1 cellular context compared by ENCODE assay signal in genomic region chr11:69204246-69205124, GRCh38.
TF ChIP-seq lines count a peak whose summit lies in the region.

No MANE protein-coding gene starts in this region.

TF ChIP-seq in HepG2, 621 proteins besides CTCF, POLR2A, EP300 and RAD21:
- peak; percentile 34 for TF ChIP-seq ZNF687 (CRISPR knock-in tag; IDR thresholded peaks at IDR 0.05)
- no peak for TF ChIP-seq ZSCAN22 (CRISPR knock-in tag; IDR thresholded peaks at IDR 0.05)
- TF ChIP-seq PAXIP1 (CRISPR knock-in tag; conservative IDR thresholded peaks at IDR 0.05) = peak; percentile 39; the same call in 1 of the 2 replicates
- TF ChIP-seq TBX2 (CRISPR knock-in tag; IDR thresholded peaks at IDR 0.05; ENCODE audit: borderline replicate concordance) = 0 out of 2 replicates have a peak, but pooled peaks have one; percentile 25
- TF ChIP-seq ZNF281 (CRISPR knock-in tag; IDR thresholded peaks at IDR 0.05; ENCODE audit: borderline replicate concordance) = 0 out of 2 replicates have a peak, but pooled peaks have one; percentile 23
- no peak for TF ChIP-seq REXO4 (CRISPR knock-in tag; IDR thresholded peaks at IDR 0.05; ENCODE audit: borderline replicate concordance)
- TF ChIP-seq LCORL (IDR thresholded peaks at IDR 0.05) = no peak
- TF ChIP-seq LCORL (CRISPR knock-in tag; IDR thresholded peaks at IDR 0.05) = 0 out of 2 replicates have a peak, but pooled peaks have one; percentile 30
- TF ChIP-seq ZNF263 (CRISPR knock-in tag; IDR thresholded peaks at IDR 0.05) = peak; percentile 49; the same call in 1 of the 2 replicates
- 0 out of 2 replicates have a peak, but pooled peaks have one; percentile 14 for TF ChIP-seq GATAD2A (CRISPR knock-in tag; IDR thresholded peaks at IDR 0.05)
- TF ChIP-seq FOXK2 (IDR thresholded peaks at IDR 0.05) = no peak
- no peak for TF ChIP-seq NR2F6 (IDR thresholded peaks at IDR 0.05)
- TF ChIP-seq NR2F6 (CRISPR knock-in tag; IDR thresholded peaks at IDR 0.05) = 0 out of 2 replicates have a peak, but pooled peaks have one; percentile 16
- TF ChIP-seq, protein P1, sequence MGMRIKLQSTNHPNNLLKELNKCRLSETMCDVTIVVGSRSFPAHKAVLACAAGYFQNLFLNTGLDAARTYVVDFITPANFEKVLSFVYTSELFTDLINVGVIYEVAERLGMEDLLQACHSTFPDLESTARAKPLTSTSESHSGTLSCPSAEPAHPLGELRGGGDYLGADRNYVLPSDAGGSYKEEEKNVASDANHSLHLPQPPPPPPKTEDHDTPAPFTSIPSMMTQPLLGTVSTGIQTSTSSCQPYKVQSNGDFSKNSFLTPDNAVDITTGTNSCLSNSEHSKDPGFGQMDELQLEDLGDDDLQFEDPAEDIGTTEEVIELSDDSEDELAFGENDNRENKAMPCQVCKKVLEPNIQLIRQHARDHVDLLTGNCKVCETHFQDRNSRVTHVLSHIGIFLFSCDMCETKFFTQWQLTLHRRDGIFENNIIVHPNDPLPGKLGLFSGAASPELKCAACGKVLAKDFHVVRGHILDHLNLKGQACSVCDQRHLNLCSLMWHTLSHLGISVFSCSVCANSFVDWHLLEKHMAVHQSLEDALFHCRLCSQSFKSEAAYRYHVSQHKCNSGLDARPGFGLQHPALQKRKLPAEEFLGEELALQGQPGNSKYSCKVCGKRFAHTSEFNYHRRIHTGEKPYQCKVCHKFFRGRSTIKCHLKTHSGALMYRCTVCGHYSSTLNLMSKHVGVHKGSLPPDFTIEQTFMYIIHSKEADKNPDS (CRISPR knock-in tag; IDR thresholded peaks at IDR 0.05) = no peak
